In genomic region chr11:120221115-120221752, GRCh38 we compare ENCODE assay signal across 1 cellular context.
TF ChIP-seq lines count a peak whose summit lies in the region.

No MANE protein-coding gene starts in this region.

TF ChIP-seq in H1, 55 proteins besides CTCF, POLR2A, EP300 and RAD21:
- TF ChIP-seq SIRT6 (IDR thresholded peaks at IDR 0.05; ENCODE audit: low read length), result no peak
- TF ChIP-seq GABPA (IDR thresholded peaks at IDR 0.05; ENCODE audit: borderline replicate concordance, insufficient read depth, low read length), result no peak
- no peak for TF ChIP-seq BACH1 (IDR thresholded peaks at IDR 0.05; ENCODE audit: low read length)
- TF ChIP-seq HDAC2 (IDR thresholded peaks at IDR 0.05; ENCODE audit: borderline replicate concordance in 1 of 2, low read depth in 2 of 2, low read length in 2 of 2), result no peak
- TF ChIP-seq EZH2 (IDR thresholded peaks at IDR 0.05; ENCODE audit: low read depth, low read length, severe bottlenecking), result no peak
- TF ChIP-seq, protein P1, sequence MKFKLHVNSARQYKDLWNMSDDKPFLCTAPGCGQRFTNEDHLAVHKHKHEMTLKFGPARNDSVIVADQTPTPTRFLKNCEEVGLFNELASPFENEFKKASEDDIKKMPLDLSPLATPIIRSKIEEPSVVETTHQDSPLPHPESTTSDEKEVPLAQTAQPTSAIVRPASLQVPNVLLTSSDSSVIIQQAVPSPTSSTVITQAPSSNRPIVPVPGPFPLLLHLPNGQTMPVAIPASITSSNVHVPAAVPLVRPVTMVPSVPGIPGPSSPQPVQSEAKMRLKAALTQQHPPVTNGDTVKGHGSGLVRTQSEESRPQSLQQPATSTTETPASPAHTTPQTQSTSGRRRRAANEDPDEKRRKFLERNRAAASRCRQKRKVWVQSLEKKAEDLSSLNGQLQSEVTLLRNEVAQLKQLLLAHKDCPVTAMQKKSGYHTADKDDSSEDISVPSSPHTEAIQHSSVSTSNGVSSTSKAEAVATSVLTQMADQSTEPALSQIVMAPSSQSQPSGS (IDR thresholded peaks at IDR 0.05; ENCODE audit: low read length), result no peak
- TF ChIP-seq TCF12 (IDR thresholded peaks at IDR 0.05; ENCODE audit: low read depth, low read length), result no peak
